Comparison of ENCODE assay signal across 7 cellular contexts in the genomic region with DNA sequence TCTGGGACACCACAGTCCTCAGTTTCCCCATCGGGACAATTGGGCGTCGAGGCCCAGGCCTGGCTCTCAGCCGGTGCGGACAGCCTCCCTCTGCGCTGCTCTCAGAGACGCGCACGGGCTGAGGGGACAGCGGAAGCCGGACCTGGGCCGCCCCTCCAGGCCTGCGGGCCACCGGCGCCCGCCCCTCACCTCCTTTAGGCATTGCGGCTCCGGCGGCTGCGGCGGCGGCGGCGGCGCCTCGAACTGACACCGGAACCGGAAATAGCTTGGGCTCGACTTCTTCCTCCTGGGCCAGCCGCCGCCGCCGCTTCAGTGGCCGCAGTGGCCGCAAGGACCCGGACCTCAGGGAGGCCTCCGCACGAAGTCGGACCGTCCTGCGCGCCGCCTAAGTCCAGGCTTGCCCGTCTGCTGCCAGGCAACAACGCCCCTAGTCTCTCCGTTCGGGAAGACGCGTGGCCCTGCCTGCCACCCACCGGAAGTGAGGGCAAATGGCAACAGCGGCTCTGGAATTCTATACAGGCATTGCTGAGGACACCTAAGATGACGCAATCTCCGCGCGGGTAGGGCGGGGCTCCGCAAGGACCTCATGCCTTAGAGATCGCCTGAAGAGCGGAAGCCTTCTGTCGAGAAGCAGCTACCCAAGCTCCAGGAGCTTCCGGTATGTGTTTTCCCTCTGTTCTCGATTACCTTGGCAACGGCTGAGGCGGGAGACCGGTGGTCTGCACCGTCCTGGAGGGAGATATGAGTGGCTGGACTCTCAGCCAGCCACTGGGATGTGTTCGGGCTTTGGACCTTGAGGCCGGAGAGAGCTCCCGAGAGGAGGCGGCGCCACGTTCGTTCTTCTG.
DNase-seq lines count a peak whose midpoint lies in the region; ATAC-seq, FAIRE-seq and TF ChIP-seq lines count a peak whose summit lies in the region.

Gene BUD31 (plus strand): TSS at position 623 of the 845 bp plus-strand sequence. CDS start 2,124 bp downstream, outside the sequence.
Gene PDAP1 (minus strand): TSS at position 251 of the 845 bp plus-strand sequence. CDS start 49 bp downstream, at position 202.

- FAIRE-seq in GM18507 (lab: Jason Lieb, UNC): peak; percentile 96

- DNase-seq in GM18507 (ENCODE audit: extremely low spot score, insufficient read length, low read depth): peak; percentile 91
- peak; percentile 85 for DNase-seq in NCI-H2029 treated with DMSO at 0.1 percent for 48 hours (lab: John Stamatoyannopoulos, UW)
- peak; percentile 89 for DNase-seq in T-helper 9 cell
- DNase-seq in astrocyte of the hippocampus (ENCODE audit: low read depth, low spot score): peak; percentile 97
- peak; percentile 95 to 97 for DNase-seq in hippocampal formation (lab: John Stamatoyannopoulos, UW)
- peak; percentile 84 for DNase-seq in retinal pigment epithelial cell (ENCODE audit: low read depth)

- peak; percentile 67 for ATAC-seq in HG02981 (IDR thresholded peaks at IDR 0.05; ENCODE audit: unreplicated experiment)

- no peak for TF ChIP-seq CTCF in retinal pigment epithelial cell (conservative IDR thresholded peaks at IDR 0.05; ENCODE audit: low read depth, low read length)

- peak within 1 kb of the TSS; percentile 99 for H3K4me3 ChIP-seq in retinal pigment epithelial cell (ENCODE audit: low read length)

Comparison
In these comparisons a context has a peak if more than half of its experiments do, and no peak if none do; other contexts are left out.
1. Peak in every context shown above with its lines: DNase-seq, ATAC-seq and H3K4me3 ChIP-seq.